In genomic region chr18:46531472-46531871, GRCh38 we compare ENCODE assay signal across 22 cellular contexts.
"Had no signal": no experiment of that assay in that cellular context is flagged by ENCODE, and none has a peak within 500 bp of the region (broad histone marks: within the 10 kb centered on the region; RNA-seq: fewer than 3 reads in every experiment).

No MANE protein-coding gene starts in this region.

- DNase-seq: cerebellar nuclear complex; colonic mucosa; dermis blood vessel endothelial cell; effector CD4-positive, alpha-beta T cell; endodermal cell; foreskin melanocyte; heart left ventricle; kidney glomerular epithelial cell; mesendoderm; mucosa of descending colon; natural killer cell; pancreas; retina; right lobe of liver; spleen; stimulated activated CD4-positive, alpha-beta T cell treated with anti-CD3 and anti-CD28 coated beads, Interleukin-15, amount 100 ng/mL, for 24 hours; stimulated activated CD4-positive, alpha-beta T cell treated with anti-CD3 and anti-CD28 coated beads, Interleukin-1b, Interleukin-23, amount 100 ng/mL, for 48 hours; stimulated activated CD4-positive, alpha-beta T cell treated with anti-CD3 and anti-CD28 coated beads, Interleukin-4, amount 100 ng/mL, for 24 hours; stimulated activated naive CD4-positive, alpha-beta T cell; stomach; substantia nigra; thyroid gland had no signal

- ATAC-seq: mucosa of descending colon, natural killer cell, pancreas, right lobe of liver had no signal
